33 cellular contexts compared by ENCODE assay signal in the genomic region with DNA sequence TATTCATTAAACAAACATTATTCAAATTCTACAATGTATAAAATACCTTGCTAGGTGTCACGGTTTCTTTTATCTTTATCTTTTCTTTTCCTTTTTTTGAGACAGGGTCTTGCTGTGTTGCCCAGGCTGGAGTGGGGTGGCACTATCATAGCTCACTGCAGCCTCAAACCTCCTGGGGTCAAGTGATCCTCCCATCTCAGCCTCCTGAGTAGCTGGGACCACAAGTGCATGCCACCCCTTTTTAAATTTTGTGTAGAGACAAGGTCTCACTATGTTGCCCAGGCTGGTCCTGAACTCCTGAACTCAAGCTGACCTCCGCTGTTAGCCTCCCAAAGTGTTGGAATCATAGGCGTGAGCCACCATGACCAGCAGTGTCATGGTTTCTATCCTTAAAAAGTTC. TPM values are rescaled to one million over a fixed set of nuclear protein-coding genes. Genes with fewer than 3 reads are reported as not detected.
"Had no signal": no experiment of that assay in that cellular context is flagged by ENCODE, and none has a peak within 500 bp of the region (broad histone marks: within the 10 kb centered on the region; RNA-seq: fewer than 3 reads in every experiment).

No MANE protein-coding gene starts in this region.

- H3K4me3 ChIP-seq: adrenal gland, body of pancreas, esophagus muscularis mucosa, gastrocnemius medialis, heart left ventricle had no signal

- FAIRE-seq: colon had no signal

- H3K27ac Mint-ChIP-seq: activated CD4-positive, alpha-beta memory T cell treated with anti-CD3 and anti-CD28 coated beads, Interleukin-2, amount 10 ng/mL, durations not matched to agents 7 days and 5 days; activated CD4-positive, alpha-beta T cell treated with anti-CD3 and anti-CD28 coated beads, Interleukin-2, amount 10 ng/mL, durations not matched to agents 7 days and 5 days; activated naive CD8-positive, alpha-beta T cell; activated T-cell treated with anti-CD3 and anti-CD28 coated beads, Interleukin-2, amount 50 U/mL, for 24 hours; activated T-helper 17 cell treated with anti-CD3 and anti-CD28 coated beads, Interleukin-2, amount 50 U/mL, for 72 hours; effector memory CD8-positive, alpha-beta T cell; T-helper 1 cell treated with Interleukin-12 subunit alpha and Interleukin-12 subunit beta and Interleukin-4 antibody, amounts not matched to agents 30 μg/mL and 1 μg/mL, for 36 hours had no signal

- H3K9me3 ChIP-seq: adrenal gland, body of pancreas, gastrocnemius medialis had no signal

- ATAC-seq: activated T-helper 17 cell treated with anti-CD3 and anti-CD28 coated beads, Interleukin-2, amount 50 U/mL, for 72 hours; effector memory CD8-positive, alpha-beta T cell; gastrocnemius medialis; heart left ventricle had no signal

- H3K9me3 Mint-ChIP-seq: activated CD4-positive, alpha-beta memory T cell treated with anti-CD3 and anti-CD28 coated beads, Interleukin-2, amount 10 ng/mL, durations not matched to agents 7 days and 5 days; activated CD4-positive, alpha-beta T cell treated with anti-CD3 and anti-CD28 coated beads, Interleukin-2, amount 10 ng/mL, durations not matched to agents 7 days and 5 days; activated T-cell treated with anti-CD3 and anti-CD28 coated beads, Interleukin-2, amount 50 U/mL, for 24 hours; activated T-helper 17 cell treated with anti-CD3 and anti-CD28 coated beads, Interleukin-2, amount 50 U/mL, for 72 hours; effector memory CD8-positive, alpha-beta T cell; T-helper 1 cell treated with Interleukin-12 subunit alpha and Interleukin-12 subunit beta and Interleukin-4 antibody, amounts not matched to agents 30 μg/mL and 1 μg/mL, for 36 hours had no signal

- H3K36me3 ChIP-seq: adrenal gland, esophagus muscularis mucosa, gastrocnemius medialis, heart left ventricle, WERI-Rb-1 had no signal

- H3K27ac ChIP-seq: adrenal gland, body of pancreas, esophagus muscularis mucosa, foreskin keratinocyte, gastrocnemius medialis, heart left ventricle, WERI-Rb-1 had no signal

- H3K4me1 Mint-ChIP-seq: activated CD4-positive, alpha-beta memory T cell treated with anti-CD3 and anti-CD28 coated beads, Interleukin-2, amount 10 ng/mL, durations not matched to agents 7 days and 5 days; activated CD4-positive, alpha-beta T cell treated with anti-CD3 and anti-CD28 coated beads, Interleukin-2, amount 10 ng/mL, durations not matched to agents 7 days and 5 days; activated T-helper 17 cell treated with anti-CD3 and anti-CD28 coated beads, Interleukin-2, amount 50 U/mL, for 72 hours had no signal

- H3K4me1 ChIP-seq: adrenal gland, body of pancreas, esophagus muscularis mucosa, foreskin keratinocyte, gastrocnemius medialis, heart left ventricle had no signal

- H3K36me3 Mint-ChIP-seq: activated naive CD8-positive, alpha-beta T cell had no signal

- H3K27me3 ChIP-seq: body of pancreas had no signal

- H3K4me3 Mint-ChIP-seq: activated CD4-positive, alpha-beta memory T cell treated with anti-CD3 and anti-CD28 coated beads, Interleukin-2, amount 10 ng/mL, durations not matched to agents 7 days and 5 days; activated CD4-positive, alpha-beta T cell treated with anti-CD3 and anti-CD28 coated beads, Interleukin-2, amount 10 ng/mL, durations not matched to agents 7 days and 5 days; activated naive CD8-positive, alpha-beta T cell; activated T-cell treated with anti-CD3 and anti-CD28 coated beads, Interleukin-2, amount 50 U/mL, for 24 hours; activated T-helper 17 cell treated with anti-CD3 and anti-CD28 coated beads, Interleukin-2, amount 50 U/mL, for 72 hours; effector memory CD8-positive, alpha-beta T cell; T-helper 1 cell treated with Interleukin-12 subunit alpha and Interleukin-12 subunit beta and Interleukin-4 antibody, amounts not matched to agents 30 μg/mL and 1 μg/mL, for 36 hours had no signal

- DNase-seq: activated CD4-positive, alpha-beta memory T cell treated with anti-CD3 and anti-CD28 coated beads, Interleukin-2, amount 10 ng/mL, durations not matched to agents 7 days and 5 days; activated CD4-positive, alpha-beta T cell treated with anti-CD3 and anti-CD28 coated beads for 4 hours; activated CD4-positive, alpha-beta T cell treated with anti-CD3 and anti-CD28 coated beads, Interleukin-2, amount 10 ng/mL, durations not matched to agents 7 days and 5 days; activated CD4-positive, alpha-beta T cell treated with anti-CD3 and anti-CD28 coated beads, Interleukin-2, amount 50 U/mL, for 4 hours; activated CD4-positive, CD25-positive, alpha-beta regulatory T cell; activated CD4-positive, CD25-positive, alpha-beta regulatory T cell treated with anti-CD3 and anti-CD28 coated beads, Interleukin-2, amount 50 U/mL, for 72 hours; activated CD8-positive, alpha-beta memory T cell treated with anti-CD3 and anti-CD28 coated beads, Interleukin-2, amount 50 U/mL, for 48 hours; activated effector memory CD4-positive, alpha-beta T cell treated with Interleukin-2 at 50 U/mL for 16 hours; activated gamma-delta T cell treated with Interleukin-2 at 50 U/mL for 16 hours; activated naive CD4-positive, alpha-beta T cell treated with anti-CD3 and anti-CD28 coated beads, Interleukin-2, amount 50 U/mL, for 16 hours; activated naive CD4-positive, alpha-beta T cell treated with Interleukin-2 at 50 U/mL for 16 hours; activated T-cell treated with anti-CD3 and anti-CD28 coated beads for 4 hours; activated T-cell treated with anti-CD3 and anti-CD28 coated beads, Interleukin-2, amount 50 U/mL, for 24 hours; adrenal gland; amygdala; aorta; body of pancreas; cortex of kidney; effector CD4-positive, alpha-beta T cell; effector memory CD8-positive, alpha-beta T cell; foreskin keratinocyte; gastrocnemius medialis; glutamatergic neuron; heart left ventricle; T1000; WERI-Rb-1 had no signal

RNA-seq across cellular contexts. Expression of a gene that starts 25.6 kb away (rescaled TPM):
- total RNA-seq: activated CD4-positive, alpha-beta T cell treated with anti-CD3 and anti-CD28 coated beads, Interleukin-2, amount 10 ng/mL, durations not matched to agents 7 days and 5 days; adrenal gland; body of pancreas; chondrocyte; dermis blood vessel endothelial cell; esophagus muscularis mucosa; foreskin keratinocyte; gastrocnemius medialis; heart left ventricle had no signal
- polyA plus RNA-seq: foreskin keratinocyte, heart left ventricle had no signal
